ENCODE assay signal across 25 cellular contexts in genomic region chr15:65197337-65197645, GRCh38.
"Had no signal": no experiment of that assay in that cellular context is flagged by ENCODE, and none has a peak within 500 bp of the region (broad histone marks: within the 10 kb centered on the region; RNA-seq: fewer than 3 reads in every experiment).

No MANE protein-coding gene starts in this region.

- H3K4me3 ChIP-seq: ovary, psoas muscle, right lobe of liver, sigmoid colon, stomach, thoracic aorta, thyroid gland, tibial nerve, upper lobe of left lung, uterus had no signal

- ATAC-seq: naive thymus-derived CD8-positive, alpha-beta T cell; natural killer cell treated with Interleukin-12 subunit alpha and Interleukin-12 subunit beta and Interleukin-15 and Interleukin-18, amount 100 ng/mL, for 72 hours; psoas muscle; right cardiac atrium; right lobe of liver; stimulated activated naive B cell treated with anti-CD40 and anti-IgM and Interleukin-4, amounts not matched to agents 10 μg/mL and 1 μg/mL and 100 μg/mL, for 72 hours had no signal

- H3K27me3 ChIP-seq: ovary, right lobe of liver, sigmoid colon, stomach, thyroid gland, tibial nerve, upper lobe of left lung, uterus had no signal

- H3K4me1 ChIP-seq: parathyroid adenoma, psoas muscle, right lobe of liver, upper lobe of left lung, uterus had no signal

- FAIRE-seq: small intestine had no signal

- H3K79me2 ChIP-seq: parathyroid adenoma had no signal

- H2AFZ ChIP-seq: parathyroid adenoma had no signal

- DNase-seq: naive thymus-derived CD8-positive, alpha-beta T cell; nephron progenitor cell; occipital lobe; ovary; posterior cingulate gyrus; psoas muscle; right cardiac atrium; right lobe of liver; sigmoid colon; small intestine; stimulated activated CD4-positive, alpha-beta T cell treated with anti-CD3 and anti-CD28 coated beads, Interleukin-15, amount 100 ng/mL, for 24 hours; stimulated activated CD4-positive, alpha-beta T cell treated with anti-CD3 and anti-CD28 coated beads, Interleukin-2, amount 100 ng/mL, for 24 hours; stimulated activated CD4-positive, alpha-beta T cell treated with anti-CD3 and anti-CD28 coated beads, Interleukin-2, amount 100 ng/mL, for 48 hours; stimulated activated CD4-positive, alpha-beta T cell treated with anti-CD3 and anti-CD28 coated beads, Interleukin-4, amount 100 ng/mL, for 24 hours; stimulated activated naive B cell treated with anti-CD40 and anti-IgM and Interleukin-4, amounts not matched to agents 10 μg/mL and 1 μg/mL and 100 μg/mL, for 72 hours; stimulated activated naive CD4-positive, alpha-beta T cell treated with Interleukin-2 at 50 U/mL for 16 hours; stomach; thyroid gland; trophoblast cell; upper lobe of left lung; uterus had no signal

- H3K27ac ChIP-seq: ovary, parathyroid adenoma, psoas muscle, right lobe of liver, sigmoid colon, stomach, thoracic aorta, thyroid gland, tibial nerve, upper lobe of left lung had no signal

- H3K36me3 ChIP-seq: ovary, right lobe of liver, sigmoid colon, stomach, thoracic aorta, thyroid gland, upper lobe of left lung, uterus had no signal

- H3K9ac ChIP-seq: parathyroid adenoma had no signal

- H3K9me3 ChIP-seq: ovary, psoas muscle, right lobe of liver, sigmoid colon, stomach, thoracic aorta, thyroid gland, tibial nerve, upper lobe of left lung, uterus had no signal
